ENCODE assay signal across 11 cellular contexts in the genomic region with DNA sequence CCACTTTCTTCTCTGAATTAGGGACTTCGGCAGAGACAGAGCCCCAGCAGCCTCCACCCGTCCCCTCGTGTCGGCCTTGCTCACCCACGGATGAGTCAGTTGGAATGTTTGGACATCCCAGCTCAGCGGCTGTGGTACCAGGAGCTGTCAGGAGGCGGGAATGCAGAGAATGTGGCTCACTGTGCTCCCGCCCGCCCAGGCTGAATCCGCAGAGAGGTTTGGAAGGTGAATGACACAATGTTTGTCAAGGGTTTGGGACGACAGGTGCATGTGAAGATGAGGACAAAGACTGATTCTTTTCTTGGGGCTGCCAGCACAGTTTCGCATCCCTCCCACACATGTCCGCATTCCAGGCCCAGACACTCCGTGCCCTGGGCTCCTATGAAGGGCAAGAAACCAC. TPM values are rescaled to one million over a fixed set of nuclear protein-coding genes. Genes with fewer than 3 reads are reported as not detected.
DNase-seq lines count a peak whose midpoint lies in the region; ATAC-seq and TF ChIP-seq lines count a peak whose summit lies in the region.
"Had no signal": no experiment of that assay in that cellular context is flagged by ENCODE, and none has a peak within 500 bp of the region (broad histone marks: within the 10 kb centered on the region; RNA-seq: fewer than 3 reads in every experiment).

No MANE protein-coding gene starts in this region.

- H3K9me3 Mint-ChIP-seq in activated naive CD8-positive, alpha-beta T cell treated with anti-CD3 and anti-CD28 coated beads, Interleukin-2, amount 10 ng/mL, durations not matched to agents 7 days and 5 days, result no peaks in the 10 kb centered on the region
- no peaks in the 10 kb centered on the region for H3K9me3 Mint-ChIP-seq in activated naive CD8-positive, alpha-beta T cell treated with anti-CD3 and anti-CD28 coated beads for 36 hours
- H3K9me3 Mint-ChIP-seq in activated CD4-positive, alpha-beta T cell treated with anti-CD3 and anti-CD28 coated beads, Interleukin-2, amount 10 ng/mL, durations not matched to agents 24 days and 14 days, result peaks cover 2% of the 10 kb centered on the region
- peaks cover 2% of the 10 kb centered on the region for H3K9me3 Mint-ChIP-seq in T-helper 2 cell treated with Interferon-gamma antibody and Interleukin-4, amounts not matched to agents 5 μg/mL and 100 μg/mL, for 36 hours
- H3K9me3 Mint-ChIP-seq: CD4-positive, CD25-positive, alpha-beta regulatory T cell; dendritic cell treated with granulocyte-macrophage colony-stimulating factor and Interleukin-4, amounts not matched to agents 40 ng/mL and 50 ng/mL, for 4 days had no signal

- H3K4me3 ChIP-seq in lung (no peak overlapping the region), vagina (no peak overlapping the region)
- H3K4me3 ChIP-seq: HAP-1 had no signal

- H3K9me3 ChIP-seq in lung (ENCODE audit: control insufficient read depth in 2 of 2, insufficient read depth in 1 of 2, low read length in 1 of 2) (no peaks in the 10 kb centered on the region), vagina (no peaks in the 10 kb centered on the region)
- H3K9me3 ChIP-seq: HAP-1 had no signal

- intact Hi-C loops in vagina (cut with DNase I), result no loop called here
- intact Hi-C loops in activated CD4-positive, alpha-beta T cell treated with anti-CD3 and anti-CD28 coated beads, Interleukin-2, amount 10 ng/mL, durations not matched to agents 24 days and 14 days (cut with micrococcal nuclease), result no loop called here

- in situ Hi-C loops in T47D (cut with HindIII; ENCODE audit: low pct_unique_long_range_greater_than_20kb, low sequenced_read_pairs), result no loop called here

- no peak for TF ChIP-seq POLR2A in vagina (IDR thresholded peaks at IDR 0.05)

- H3K27ac ChIP-seq in lung (ENCODE audit: low read depth in 1 of 2, low read length in 1 of 2) (peak overlapping the region in 1 of 2 donors; percentile 2), vagina (peak overlapping the region; percentile 76)

- ATAC-seq in activated naive CD8-positive, alpha-beta T cell treated with anti-CD3 and anti-CD28 coated beads, Interleukin-2, amount 10 ng/mL, durations not matched to agents 7 days and 5 days (ENCODE audit: low read depth), result no peak
- no peak for ATAC-seq in lung (ENCODE audit: insufficient read depth, low FRiP score)
- ATAC-seq in GM18873 (IDR thresholded peaks at IDR 0.05; ENCODE audit: low FRiP score, unreplicated experiment), result no peak

- H3K4me1 ChIP-seq in lung (ENCODE audit: control insufficient read depth in 2 of 2, insufficient read depth in 2 of 2, low read length in 2 of 2), result peaks cover 0 to 9% of the 10 kb centered on the region in 2 donors
- H3K4me1 ChIP-seq in vagina, result peaks cover 87% of the 10 kb centered on the region
- H3K4me1 ChIP-seq: HAP-1 had no signal

- H3K27me3 ChIP-seq in lung (ENCODE audit: control insufficient read depth, insufficient read depth) (no peaks in the 10 kb centered on the region), vagina (no peaks in the 10 kb centered on the region)

- no peaks in the 10 kb centered on the region for H3K36me3 ChIP-seq in lung (ENCODE audit: control insufficient read depth in 2 of 2, insufficient read depth in 2 of 2, low read length in 2 of 2)
- no peaks in the 10 kb centered on the region for H3K36me3 ChIP-seq in vagina
- H3K36me3 ChIP-seq: HAP-1 had no signal

- H3K36me3 Mint-ChIP-seq in activated naive CD8-positive, alpha-beta T cell treated with anti-CD3 and anti-CD28 coated beads, Interleukin-2, amount 10 ng/mL, durations not matched to agents 7 days and 5 days, result peaks cover 5% of the 10 kb centered on the region
- no peaks in the 10 kb centered on the region for H3K36me3 Mint-ChIP-seq in activated naive CD8-positive, alpha-beta T cell treated with anti-CD3 and anti-CD28 coated beads for 36 hours
- H3K36me3 Mint-ChIP-seq in activated CD4-positive, alpha-beta T cell treated with anti-CD3 and anti-CD28 coated beads, Interleukin-2, amount 10 ng/mL, durations not matched to agents 24 days and 14 days (ENCODE audit: low read depth), result no peaks in the 10 kb centered on the region
- peaks cover 2% of the 10 kb centered on the region for H3K36me3 Mint-ChIP-seq in T-helper 2 cell treated with Interferon-gamma antibody and Interleukin-4, amounts not matched to agents 5 μg/mL and 100 μg/mL, for 36 hours (ENCODE audit: low read depth)
- H3K36me3 Mint-ChIP-seq: CD4-positive, CD25-positive, alpha-beta regulatory T cell had no signal

- 65 to 80% methylated on average over 14 of the region's 14 CpGs for WGBS in lung, 2 donors

- POLR2A ChIA-PET in activated naive CD8-positive, alpha-beta T cell treated with anti-CD3 and anti-CD28 coated beads, Interleukin-2, amount 10 ng/mL, durations not matched to agents 7 days and 5 days (lab: Charles Lee), result interaction anchor here (0.7 to 1.2 kb wide), 3 partner anchors 14 to 620 kb away, joined by 3 read pairs; no protein-coding TSS in a partner anchor

- peaks cover 55% of the 10 kb centered on the region for H3K4me1 Mint-ChIP-seq in activated naive CD8-positive, alpha-beta T cell treated with anti-CD3 and anti-CD28 coated beads, Interleukin-2, amount 10 ng/mL, durations not matched to agents 7 days and 5 days
- peaks cover 11% of the 10 kb centered on the region for H3K4me1 Mint-ChIP-seq in activated naive CD8-positive, alpha-beta T cell treated with anti-CD3 and anti-CD28 coated beads for 36 hours
- peaks cover 24% of the 10 kb centered on the region for H3K4me1 Mint-ChIP-seq in activated CD4-positive, alpha-beta T cell treated with anti-CD3 and anti-CD28 coated beads, Interleukin-2, amount 10 ng/mL, durations not matched to agents 24 days and 14 days
- peaks cover 12% of the 10 kb centered on the region for H3K4me1 Mint-ChIP-seq in T-helper 2 cell treated with Interferon-gamma antibody and Interleukin-4, amounts not matched to agents 5 μg/mL and 100 μg/mL, for 36 hours (ENCODE audit: low read depth)

- no peak overlapping the region for H3K4me3 Mint-ChIP-seq in activated naive CD8-positive, alpha-beta T cell treated with anti-CD3 and anti-CD28 coated beads, Interleukin-2, amount 10 ng/mL, durations not matched to agents 7 days and 5 days
- no peak overlapping the region for H3K4me3 Mint-ChIP-seq in activated naive CD8-positive, alpha-beta T cell treated with anti-CD3 and anti-CD28 coated beads for 36 hours
- H3K4me3 Mint-ChIP-seq in activated CD4-positive, alpha-beta T cell treated with anti-CD3 and anti-CD28 coated beads, Interleukin-2, amount 10 ng/mL, durations not matched to agents 24 days and 14 days, result no peak overlapping the region
- no peak overlapping the region for H3K4me3 Mint-ChIP-seq in T-helper 2 cell treated with Interferon-gamma antibody and Interleukin-4, amounts not matched to agents 5 μg/mL and 100 μg/mL, for 36 hours
- H3K4me3 Mint-ChIP-seq: CD4-positive, CD25-positive, alpha-beta regulatory T cell; dendritic cell treated with granulocyte-macrophage colony-stimulating factor and Interleukin-4, amounts not matched to agents 40 ng/mL and 50 ng/mL, for 4 days had no signal

- no peaks in the 10 kb centered on the region for H3K27me3 Mint-ChIP-seq in activated naive CD8-positive, alpha-beta T cell treated with anti-CD3 and anti-CD28 coated beads, Interleukin-2, amount 10 ng/mL, durations not matched to agents 7 days and 5 days
- peaks cover 3% of the 10 kb centered on the region for H3K27me3 Mint-ChIP-seq in activated naive CD8-positive, alpha-beta T cell treated with anti-CD3 and anti-CD28 coated beads for 36 hours
- H3K27me3 Mint-ChIP-seq in activated CD4-positive, alpha-beta T cell treated with anti-CD3 and anti-CD28 coated beads, Interleukin-2, amount 10 ng/mL, durations not matched to agents 24 days and 14 days, result no peaks in the 10 kb centered on the region
- H3K27me3 Mint-ChIP-seq in T-helper 2 cell treated with Interferon-gamma antibody and Interleukin-4, amounts not matched to agents 5 μg/mL and 100 μg/mL, for 36 hours (ENCODE audit: low read depth), result no peaks in the 10 kb centered on the region
- H3K27me3 Mint-ChIP-seq: CD4-positive, CD25-positive, alpha-beta regulatory T cell had no signal

- no peak for TF ChIP-seq CTCF in lung (IDR thresholded peaks at IDR 0.05; ENCODE audit: control extremely low read depth, extremely low read depth)
- TF ChIP-seq CTCF in vagina (IDR thresholded peaks at IDR 0.05), result no peak

- H3K27ac Mint-ChIP-seq in activated naive CD8-positive, alpha-beta T cell treated with anti-CD3 and anti-CD28 coated beads, Interleukin-2, amount 10 ng/mL, durations not matched to agents 7 days and 5 days, result peak overlapping the region; percentile 62
- no peak overlapping the region for H3K27ac Mint-ChIP-seq in activated naive CD8-positive, alpha-beta T cell treated with anti-CD3 and anti-CD28 coated beads for 36 hours
- H3K27ac Mint-ChIP-seq in activated CD4-positive, alpha-beta T cell treated with anti-CD3 and anti-CD28 coated beads, Interleukin-2, amount 10 ng/mL, durations not matched to agents 24 days and 14 days, result no peak overlapping the region
- H3K27ac Mint-ChIP-seq in T-helper 2 cell treated with Interferon-gamma antibody and Interleukin-4, amounts not matched to agents 5 μg/mL and 100 μg/mL, for 36 hours, result no peak overlapping the region
- H3K27ac Mint-ChIP-seq: CD4-positive, CD25-positive, alpha-beta regulatory T cell; dendritic cell treated with granulocyte-macrophage colony-stimulating factor and Interleukin-4, amounts not matched to agents 40 ng/mL and 50 ng/mL, for 4 days had no signal

- DNase-seq in activated naive CD8-positive, alpha-beta T cell treated with anti-CD3 and anti-CD28 coated beads, Interleukin-2, amount 10 ng/mL, durations not matched to agents 7 days and 5 days, result no peak
- DNase-seq in activated naive CD8-positive, alpha-beta T cell treated with anti-CD3 and anti-CD28 coated beads for 36 hours, result no peak
- DNase-seq in T47D (ENCODE audit: low read depth in 1 of 2, low spot score in 1 of 2) (peak; percentile 45 to 80), lung (ENCODE audit: low spot score) (peak; percentile 55), vagina (ENCODE audit: extremely low spot score in 2 of 2) (no peak)
- DNase-seq in activated CD4-positive, alpha-beta T cell treated with anti-CD3 and anti-CD28 coated beads, Interleukin-2, amount 10 ng/mL, durations not matched to agents 24 days and 14 days, result no peak
- no peak for DNase-seq in T-helper 2 cell treated with Interferon-gamma antibody and Interleukin-4, amounts not matched to agents 5 μg/mL and 100 μg/mL, for 36 hours (ENCODE audit: low spot score)
- DNase-seq: CD4-positive, CD25-positive, alpha-beta regulatory T cell had no signal

RNA-seq across cellular contexts. Expression of a gene that starts 39.6 kb away (rescaled TPM):
- 100 to 1,000 TPM; 508 to 564 TPM for total RNA-seq in activated naive CD8-positive, alpha-beta T cell treated with anti-CD3 and anti-CD28 coated beads, Interleukin-2, amount 10 ng/mL, durations not matched to agents 7 days and 5 days
- total RNA-seq in activated naive CD8-positive, alpha-beta T cell treated with anti-CD3 and anti-CD28 coated beads for 36 hours, result 100 to 1,000 TPM; 282 to 288 TPM
- total RNA-seq in lung (1 to 10 TPM in 1 of 2 donors, under 1 TPM in 1; 0.77 to 5.1 TPM), vagina (0.49 TPM)
- 10 to 100 TPM in 1 of 2 donors, 1 to 10 TPM in 1; 5.1 to 26.1 TPM for polyA plus RNA-seq in lung
- 509 and 511 TPM in 2 replicates for total RNA-seq in activated CD4-positive, alpha-beta T cell treated with anti-CD3 and anti-CD28 coated beads, Interleukin-2, amount 10 ng/mL, durations not matched to agents 24 days and 14 days
- polyA plus RNA-seq: CD4-positive, CD25-positive, alpha-beta regulatory T cell had no signal

RNA-seq across cellular contexts. Expression of a gene that starts 59.7 kb away (rescaled TPM):
- total RNA-seq in activated naive CD8-positive, alpha-beta T cell treated with anti-CD3 and anti-CD28 coated beads, Interleukin-2, amount 10 ng/mL, durations not matched to agents 7 days and 5 days, result 100 to 1,000 TPM; 125 to 142 TPM
- total RNA-seq in activated naive CD8-positive, alpha-beta T cell treated with anti-CD3 and anti-CD28 coated beads for 36 hours, result 10 to 100 TPM; 47.9 to 50.7 TPM
- total RNA-seq in lung (1 to 10 TPM; 1.8 to 3.3 TPM), vagina (not detected)
- 10 to 100 TPM in 1 of 2 donors, under 1 TPM in 1; 0.57 to 33.2 TPM for polyA plus RNA-seq in lung
- 61.0 and 62.8 TPM in 2 replicates for total RNA-seq in activated CD4-positive, alpha-beta T cell treated with anti-CD3 and anti-CD28 coated beads, Interleukin-2, amount 10 ng/mL, durations not matched to agents 24 days and 14 days

Comparison
In these comparisons a context has a peak if more than half of its experiments do, and no peak if none do; other contexts are left out.
1. DNase-seq: peak in T47D (2 of 2) and lung (single experiment); none in activated naive CD8-positive, alpha-beta T cell treated with anti-CD3 and anti-CD28 coated beads, Interleukin-2, amount 10 ng/mL, durations not matched to agents 7 days and 5 days (single experiment), activated naive CD8-positive, alpha-beta T cell treated with anti-CD3 and anti-CD28 coated beads for 36 hours (single experiment), vagina (0 of 2), activated CD4-positive, alpha-beta T cell treated with anti-CD3 and anti-CD28 coated beads, Interleukin-2, amount 10 ng/mL, durations not matched to agents 24 days and 14 days (single experiment) and T-helper 2 cell treated with Interferon-gamma antibody and Interleukin-4, amounts not matched to agents 5 μg/mL and 100 μg/mL, for 36 hours (single experiment).
2. RNA of a gene that starts 39.6 kb away (total RNA-seq): 508 to 564 TPM in activated naive CD8-positive, alpha-beta T cell treated with anti-CD3 and anti-CD28 coated beads, Interleukin-2, amount 10 ng/mL, durations not matched to agents 7 days and 5 days, 509 to 511 TPM in activated CD4-positive, alpha-beta T cell treated with anti-CD3 and anti-CD28 coated beads, Interleukin-2, amount 10 ng/mL, durations not matched to agents 24 days and 14 days and 282 to 288 TPM in activated naive CD8-positive, alpha-beta T cell treated with anti-CD3 and anti-CD28 coated beads for 36 hours; 0.77 to 5.1 TPM in lung and 0.49 TPM in vagina (single experiment); every median in the first group is over 10 times any median in the second.
3. RNA of a gene that starts 59.7 kb away (total RNA-seq): 125 to 142 TPM in activated naive CD8-positive, alpha-beta T cell treated with anti-CD3 and anti-CD28 coated beads, Interleukin-2, amount 10 ng/mL, durations not matched to agents 7 days and 5 days, 61.0 to 62.8 TPM in activated CD4-positive, alpha-beta T cell treated with anti-CD3 and anti-CD28 coated beads, Interleukin-2, amount 10 ng/mL, durations not matched to agents 24 days and 14 days and 47.9 to 50.7 TPM in activated naive CD8-positive, alpha-beta T cell treated with anti-CD3 and anti-CD28 coated beads for 36 hours; 1.8 to 3.3 TPM in lung and not detected in vagina (single experiment); every median in the first group is over 10 times any median in the second.